In genomic region chr2:7373156-7373555, GRCh38 we compare ENCODE assay signal across 20 cellular contexts.
"Had no signal": no experiment of that assay in that cellular context is flagged by ENCODE, and none has a peak within 500 bp of the region (broad histone marks: within the 10 kb centered on the region; RNA-seq: fewer than 3 reads in every experiment).

No MANE protein-coding gene starts in this region.

- FAIRE-seq: HepG2, K562, RCC 7860 had no signal

- ATAC-seq: HepG2, K562 had no signal

- H3K27ac ChIP-seq: KMS-11 had no signal

- DNase-seq: Kasumi-1, MM.1S, NCI-H1092 treated with DMSO at 0.1 percent for 48 hours, NCI-H1436, NCI-H187, NCI-H2029, NCI-H2081 treated with DMSO at 0.1 percent for 48 hours, NCI-H2171, NCI-H345, NCI-H446 treated with DMSO at 0.1 percent for 48 hours, NCI-H510A treated with DMSO at 0.1 percent for 48 hours, NCI-H526, NCI-H82, RPMI8226, SHP77, SK-N-SH had no signal

- H3K4me3 ChIP-seq: K562 had no signal
